In the genomic region with DNA sequence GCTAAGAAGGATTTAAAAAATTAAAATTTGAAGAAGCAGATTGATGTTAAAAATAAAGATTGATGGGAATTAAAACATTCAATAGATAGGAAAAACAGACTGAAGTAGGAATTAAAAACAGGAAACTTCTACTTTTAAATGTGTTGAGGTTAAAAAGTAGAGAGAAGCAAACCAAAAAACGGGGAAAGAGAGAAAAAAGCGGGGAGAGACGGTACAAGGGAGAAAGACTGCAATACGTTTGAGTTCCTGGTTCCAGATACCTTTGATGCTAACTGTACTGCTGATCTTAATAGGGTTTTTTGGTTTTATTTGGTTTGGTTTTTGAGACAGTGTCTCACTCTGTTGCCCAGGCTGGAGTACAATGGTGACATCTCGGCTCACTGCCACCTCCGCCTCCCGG, we compare ENCODE assay signal across 13 cellular contexts. TPM values are rescaled to one million over a fixed set of nuclear protein-coding genes. Genes with fewer than 3 reads are reported as not detected.
DNase-seq lines count a peak whose midpoint lies in the region; ATAC-seq and TF ChIP-seq lines count a peak whose summit lies in the region.
"Had no signal": no experiment of that assay in that cellular context is flagged by ENCODE, and none has a peak within 500 bp of the region (broad histone marks: within the 10 kb centered on the region; RNA-seq: fewer than 3 reads in every experiment).

No MANE protein-coding gene starts in this region.

- no peak overlapping the region for H2BK120ac ChIP-seq in neuronal stem cell (ENCODE audit: low read depth, low read length)

- H3K18ac ChIP-seq in neuronal stem cell (ENCODE audit: low read length) = no peak overlapping the region

- no peaks in the 10 kb centered on the region for H3K9me2 ChIP-seq in SK-N-SH

- no peaks in the 10 kb centered on the region for H3F3A ChIP-seq in SK-N-SH (replicated peaks; ENCODE audit: insufficient read depth)

- WGBS in SK-N-SH (ENCODE audit: low lambda C conversion rate) = 69% methylated on average over 7 of the region's 7 CpGs
- WGBS in neuronal stem cell (ENCODE audit: extremely low coverage in 2 of 2, insufficient read length in 2 of 2, insufficient replicate concordance in 1 of 2), 2 donors = no CpG with 5 or more reads among the region's 7 CpGs

- TF ChIP-seq RAD21 in SK-N-SH (IDR thresholded peaks at IDR 0.05; ENCODE audit: low read length) = no peak

- peak overlapping the region; percentile 5; the same call in 1 of the 2 replicates for H2AFZ ChIP-seq in SK-N-SH (ENCODE audit: low read depth)
- H2AFZ ChIP-seq in KMS-11 (ENCODE audit: low read depth) = peak overlapping the region; percentile 94
- H2AFZ ChIP-seq in neuronal stem cell (ENCODE audit: low read length) = peak overlapping the region; percentile 89

- no peak overlapping the region for H3K14ac ChIP-seq in neuronal stem cell (ENCODE audit: low read length)

- no peak overlapping the region for H4K91ac ChIP-seq in neuronal stem cell (ENCODE audit: low read depth, low read length, poor library complexity)

- H2BK15ac ChIP-seq in neuronal stem cell (ENCODE audit: low read length) = no peak overlapping the region

- peaks cover 13% of the 10 kb centered on the region for H3K4me1 Mint-ChIP-seq in activated naive CD8-positive, alpha-beta T cell treated with anti-CD3 and anti-CD28 coated beads, Interleukin-2, amount 50 U/mL, for 24 hours

- no peaks in the 10 kb centered on the region for H3K79me1 ChIP-seq in neuronal stem cell (ENCODE audit: low read depth, low read length)

- H3K4me3 ChIP-seq in SK-N-SH (ENCODE audit: low read depth in 2 of 2, low read length in 1 of 2) = no peak overlapping the region
- no peak overlapping the region for H3K4me3 ChIP-seq in KMS-11 (IDR thresholded peaks at IDR 0.05; ENCODE audit: insufficient read depth, low read depth, low read length)
- no peak overlapping the region for H3K4me3 ChIP-seq in neuronal stem cell (ENCODE audit: low read length in 2 of 2)

- H3K4me1 ChIP-seq in SK-N-SH (ENCODE audit: control insufficient read depth in 1 of 2, insufficient read depth in 2 of 2, low read depth in 1 of 2, low read length in 1 of 2) (no peaks in the 10 kb centered on the region; a peak in 1 of 4 replicates), KMS-11 (ENCODE audit: low read depth, poor library complexity, severe bottlenecking) (peaks cover 5% of the 10 kb centered on the region), neuronal stem cell (ENCODE audit: control insufficient read depth in 2 of 2, insufficient read depth in 1 of 2, low read depth in 1 of 2, low read length in 2 of 2) (no peaks in the 10 kb centered on the region)

- H3K27me3 ChIP-seq in SK-N-SH (ENCODE audit: insufficient read depth) = no peaks in the 10 kb centered on the region
- no peaks in the 10 kb centered on the region for H3K27me3 ChIP-seq in KMS-11 (ENCODE audit: insufficient read depth, low read depth)
- no peaks in the 10 kb centered on the region for H3K27me3 ChIP-seq in neuronal stem cell (ENCODE audit: control insufficient read depth in 3 of 3, insufficient read depth in 3 of 3, low read depth in 1 of 3, low read length in 3 of 3)
- H3K27me3 ChIP-seq: neutrophil, transverse colon had no signal

- TF ChIP-seq EP300 in SK-N-SH (IDR thresholded peaks at IDR 0.05; ENCODE audit: borderline replicate concordance in 1 of 2, low read depth in 1 of 2, low read length in 1 of 2) = no peak

- H4K20me1 ChIP-seq in SK-N-SH (ENCODE audit: insufficient read depth) (no peaks in the 10 kb centered on the region), KMS-11 (ENCODE audit: insufficient read depth) (no peaks in the 10 kb centered on the region)

- TF ChIP-seq CTCF in SK-N-SH (IDR thresholded peaks at IDR 0.05) (no peak), KMS-11 (conservative IDR thresholded peaks at IDR 0.05; ENCODE audit: low read depth, low read length) (no peak)

- H3K36me3 Mint-ChIP-seq in activated naive CD8-positive, alpha-beta T cell treated with anti-CD3 and anti-CD28 coated beads, Interleukin-2, amount 50 U/mL, for 24 hours (ENCODE audit: low read depth) = no peaks in the 10 kb centered on the region

- no peak overlapping the region for H2AK5ac ChIP-seq in neuronal stem cell (ENCODE audit: low read depth, low read length)

- CTCF ChIA-PET in SK-N-SH (lab: Yijun Ruan, JAX) = interaction anchor here (0.7 to 2.8 kb wide), 28 partner anchors 8 to 218 kb away, joined by 3 to 26 read pairs (median 6); partner anchors contain the start of gene PHF3

- no peaks in the 10 kb centered on the region for H3K9me3 Mint-ChIP-seq in activated naive CD8-positive, alpha-beta T cell treated with anti-CD3 and anti-CD28 coated beads, Interleukin-2, amount 50 U/mL, for 24 hours
- H3K9me3 Mint-ChIP-seq: activated CD4-positive, alpha-beta T cell treated with anti-CD3 and anti-CD28 coated beads, Interleukin-2, amount 10 ng/mL, durations not matched to agents 24 days and 14 days; activated T-helper 1 cell treated with anti-CD3 and anti-CD28 coated beads, Interleukin-12 subunit alpha, Interleukin-12 subunit beta, Interleukin-2, Interleukin-4 antibody, amounts not matched to agents 30 ng/mL and 10 ng/mL and 1 ng/mL, durations not matched to agents 14 hours and 24 hours and 36 hours had no signal

- POLR2A ChIA-PET in SK-N-SH (lab: Yijun Ruan, JAX) = interaction anchor here (1.1 to 1.6 kb wide), 2 partner anchors 37 to 165 kb away, joined by 4 to 7 read pairs; partner anchors contain the start of gene PHF3

- ATAC-seq in SK-N-SH treated with all-trans-retinoic acid at 6 μM for 48 hours = no peak
- no peak for ATAC-seq in activated naive CD8-positive, alpha-beta T cell treated with anti-CD3 and anti-CD28 coated beads, Interleukin-2, amount 50 U/mL, for 24 hours
- no peak for ATAC-seq in HG03097 (IDR thresholded peaks at IDR 0.05; ENCODE audit: low FRiP score, unreplicated experiment)

- H4K8ac ChIP-seq in neuronal stem cell (ENCODE audit: low read depth, low read length) = no peak overlapping the region

- DNase-seq in SK-N-SH = no peak
- no peak for DNase-seq in activated naive CD8-positive, alpha-beta T cell treated with anti-CD3 and anti-CD28 coated beads, Interleukin-2, amount 50 U/mL, for 24 hours
- DNase-seq in neuronal stem cell (ENCODE audit: low spot score) = no peak
- DNase-seq in NCI-H1694 treated with DMSO at 0.1 percent for 48 hours (lab: John Stamatoyannopoulos, UW) = no peak
- DNase-seq in NK-92 (lab: John Stamatoyannopoulos, UW; ENCODE audit: unreplicated experiment) = no peak
- DNase-seq: cortex of kidney had no signal

- no peak overlapping the region for H3K27ac ChIP-seq in SK-N-SH (ENCODE audit: low read depth in 2 of 2, low read length in 1 of 2)
- H3K27ac ChIP-seq in KMS-11 = no peak overlapping the region
- no peak overlapping the region for H3K27ac ChIP-seq in neuronal stem cell (replicated peaks; ENCODE audit: low read length)
- H3K27ac ChIP-seq: neutrophil had no signal

- H2BK5ac ChIP-seq in neuronal stem cell (ENCODE audit: low read length) = no peak overlapping the region

- no peak overlapping the region for H3K27ac Mint-ChIP-seq in activated naive CD8-positive, alpha-beta T cell treated with anti-CD3 and anti-CD28 coated beads, Interleukin-2, amount 50 U/mL, for 24 hours
- H3K27ac Mint-ChIP-seq: activated CD4-positive, alpha-beta T cell treated with anti-CD3 and anti-CD28 coated beads, Interleukin-2, amount 10 ng/mL, durations not matched to agents 24 days and 14 days; activated T-helper 1 cell treated with anti-CD3 and anti-CD28 coated beads, Interleukin-12 subunit alpha, Interleukin-12 subunit beta, Interleukin-2, Interleukin-4 antibody, amounts not matched to agents 30 ng/mL and 10 ng/mL and 1 ng/mL, durations not matched to agents 14 hours and 24 hours and 36 hours had no signal

- no peaks in the 10 kb centered on the region for H3K79me2 ChIP-seq in SK-N-SH (ENCODE audit: insufficient read depth)
- H3K79me2 ChIP-seq in KMS-11 (ENCODE audit: insufficient read depth, low read depth) = no peaks in the 10 kb centered on the region

- H3K4me2 ChIP-seq in SK-N-SH (no peak overlapping the region), KMS-11 (peak overlapping the region; percentile 26), neuronal stem cell (ENCODE audit: insufficient read depth, low read length, poor library complexity, severe bottlenecking) (no peak overlapping the region)

- H3K4ac ChIP-seq in neuronal stem cell (ENCODE audit: low read length) = no peak overlapping the region

- H2BK12ac ChIP-seq in neuronal stem cell (ENCODE audit: low read length) = no peak overlapping the region

- H3K4me3 Mint-ChIP-seq in activated naive CD8-positive, alpha-beta T cell treated with anti-CD3 and anti-CD28 coated beads, Interleukin-2, amount 50 U/mL, for 24 hours = peak overlapping the region; percentile 77

- H3K27me3 Mint-ChIP-seq in activated naive CD8-positive, alpha-beta T cell treated with anti-CD3 and anti-CD28 coated beads, Interleukin-2, amount 50 U/mL, for 24 hours = peaks cover 12% of the 10 kb centered on the region

- H3K23ac ChIP-seq in neuronal stem cell (ENCODE audit: low read depth, low read length, poor library complexity) = no peak overlapping the region

- no peaks in the 10 kb centered on the region for H3K36me3 ChIP-seq in SK-N-SH (replicated peaks in 1 of 2; ENCODE audit: control insufficient read depth in 1 of 2, insufficient read depth in 2 of 2, low read length in 1 of 2)
- no peaks in the 10 kb centered on the region for H3K36me3 ChIP-seq in KMS-11 (ENCODE audit: insufficient read depth)
- H3K36me3 ChIP-seq in neuronal stem cell (replicated peaks in 1 of 2; ENCODE audit: control insufficient read depth in 2 of 2, insufficient read depth in 2 of 2, low read length in 2 of 2) = no peaks in the 10 kb centered on the region
- H3K36me3 ChIP-seq: neutrophil, transverse colon had no signal

- no peak overlapping the region for H3K9ac ChIP-seq in SK-N-SH
- no peak overlapping the region for H3K9ac ChIP-seq in KMS-11
- H3K9ac ChIP-seq in neuronal stem cell (ENCODE audit: low read depth, low read length, poor library complexity) = no peak overlapping the region

- H3K9me3 ChIP-seq in SK-N-SH (no peaks in the 10 kb centered on the region), neuronal stem cell (replicated peaks in 1 of 2; ENCODE audit: control insufficient read depth in 2 of 2, insufficient read depth in 1 of 2, low read depth in 1 of 2, low read length in 2 of 2) (no peaks in the 10 kb centered on the region)
- H3K9me3 ChIP-seq: neutrophil, transverse colon had no signal

TF ChIP-seq in SK-N-SH, 30 proteins besides CTCF, POLR2A, EP300 and RAD21 (continues in another document):
- no peak for TF ChIP-seq FOXM1 (IDR thresholded peaks at IDR 0.05; ENCODE audit: low read depth)

RNA-seq across cellular contexts. Expression of gene PTP4A1, which starts 27.0 kb away (rescaled TPM):
- polyA plus RNA-seq in SK-N-SH (2012; rRNA removed) = 10.7 and 12.5 TPM in 2 replicates
- polyA plus RNA-seq in SK-N-SH (2012; cell fraction: cytosol; rRNA removed) = 46.2 and 57.3 TPM in 2 replicates
- polyA plus RNA-seq in SK-N-SH (2012; cell fraction: nucleus; rRNA removed) = 1.4 and 13.6 TPM in 2 replicates
- 64.7 TPM for polyA plus RNA-seq in neuronal stem cell (2013, experiment 1 of 2)
- 69.5 TPM for polyA plus RNA-seq in neuronal stem cell (2013, experiment 2 of 2)

RNA-seq across cellular contexts. Expression of gene PHF3, which starts 36.4 kb away (rescaled TPM):
- 4.4 and 5.3 TPM in 2 replicates for polyA plus RNA-seq in SK-N-SH (2012; rRNA removed)
- polyA plus RNA-seq in SK-N-SH (2012; cell fraction: cytosol; rRNA removed) = 5.6 and 7.2 TPM in 2 replicates
- 4.7 and 8.8 TPM in 2 replicates for polyA plus RNA-seq in SK-N-SH (2012; cell fraction: nucleus; rRNA removed)
- polyA plus RNA-seq in neuronal stem cell (2013, experiment 1 of 2) = 35.4 TPM
- 35.9 TPM for polyA plus RNA-seq in neuronal stem cell (2013, experiment 2 of 2)

Comparison
In these comparisons a context has a peak if more than half of its experiments do, and no peak if none do; other contexts are left out.
1. H2AFZ ChIP-seq: peak in every context shown above with its lines; median percentile 94 in KMS-11; 89 in neuronal stem cell; 5 in SK-N-SH.